ENCODE assay signal across 21 cellular contexts in genomic region chr3:128340198-128340903, GRCh38.
"Had no signal": no experiment of that assay in that cellular context is flagged by ENCODE, and none has a peak within 500 bp of the region (broad histone marks: within the 10 kb centered on the region; RNA-seq: fewer than 3 reads in every experiment).

No MANE protein-coding gene starts in this region.

- DNase-seq: activated CD4-positive, alpha-beta T cell treated with anti-CD3 and anti-CD28 coated beads, Interleukin-2, amount 50 U/mL, for 1 hour; activated CD4-positive, CD25-positive, alpha-beta regulatory T cell treated with anti-CD3 and anti-CD28 coated beads, Interleukin-2, amount 50 U/mL, for 72 hours; activated CD8-positive, alpha-beta memory T cell treated with anti-CD3 and anti-CD28 coated beads, Interleukin-2, amount 50 U/mL, for 4 hours; activated effector memory CD4-positive, alpha-beta T cell treated with anti-CD3 and anti-CD28 coated beads, Interleukin-2, amount 50 U/mL, for 16 hours; activated naive CD4-positive, alpha-beta T cell treated with anti-CD3 and anti-CD28 coated beads, Interleukin-2, amount 50 U/mL, for 16 hours; activated T-cell treated with anti-CD3 and anti-CD28 coated beads, Interleukin-2, amount 50 U/mL, for 48 hours; brain microvascular endothelial cell; gastrocnemius medialis; head of caudate nucleus; mucosa of descending colon; naive thymus-derived CD4-positive, alpha-beta T cell; stimulated activated CD4-positive, alpha-beta T cell treated with anti-CD3 and anti-CD28 coated beads, Interleukin-12 subunit alpha, Interleukin-12 subunit beta, amount 100 ng/mL, for 4 hours; stimulated activated CD4-positive, alpha-beta T cell treated with anti-CD3 and anti-CD28 coated beads, Interleukin-1b, Interleukin-23, amount 100 ng/mL, for 48 hours; stimulated activated CD8-positive, alpha-beta memory T cell treated with anti-CD3 and anti-CD28 coated beads, Interleukin-4, amount 100 ng/mL, for 48 hours; stimulated activated naive CD8-positive, alpha-beta T cell treated with anti-CD3 and anti-CD28 coated beads, Interleukin-15, amount 100 ng/mL, for 72 hours; T1000; trophoblast cell had no signal

- H3K9me3 Mint-ChIP-seq: naive thymus-derived CD4-positive, alpha-beta T cell; stimulated activated naive CD8-positive, alpha-beta T cell treated with anti-CD3 and anti-CD28 coated beads, Interleukin-15, amount 100 ng/mL, for 72 hours had no signal

- ATAC-seq: gastrocnemius medialis; left lung; mucosa of descending colon; naive thymus-derived CD4-positive, alpha-beta T cell; stimulated activated naive CD8-positive, alpha-beta T cell treated with anti-CD3 and anti-CD28 coated beads, Interleukin-15, amount 100 ng/mL, for 72 hours had no signal

- H3K4me3 Mint-ChIP-seq: naive thymus-derived CD4-positive, alpha-beta T cell; stimulated activated naive CD8-positive, alpha-beta T cell treated with anti-CD3 and anti-CD28 coated beads, Interleukin-15, amount 100 ng/mL, for 72 hours had no signal

- H3K27ac ChIP-seq: brain microvascular endothelial cell, coronary artery, left lung, neutrophil, suprapubic skin had no signal
